In the genomic region with DNA sequence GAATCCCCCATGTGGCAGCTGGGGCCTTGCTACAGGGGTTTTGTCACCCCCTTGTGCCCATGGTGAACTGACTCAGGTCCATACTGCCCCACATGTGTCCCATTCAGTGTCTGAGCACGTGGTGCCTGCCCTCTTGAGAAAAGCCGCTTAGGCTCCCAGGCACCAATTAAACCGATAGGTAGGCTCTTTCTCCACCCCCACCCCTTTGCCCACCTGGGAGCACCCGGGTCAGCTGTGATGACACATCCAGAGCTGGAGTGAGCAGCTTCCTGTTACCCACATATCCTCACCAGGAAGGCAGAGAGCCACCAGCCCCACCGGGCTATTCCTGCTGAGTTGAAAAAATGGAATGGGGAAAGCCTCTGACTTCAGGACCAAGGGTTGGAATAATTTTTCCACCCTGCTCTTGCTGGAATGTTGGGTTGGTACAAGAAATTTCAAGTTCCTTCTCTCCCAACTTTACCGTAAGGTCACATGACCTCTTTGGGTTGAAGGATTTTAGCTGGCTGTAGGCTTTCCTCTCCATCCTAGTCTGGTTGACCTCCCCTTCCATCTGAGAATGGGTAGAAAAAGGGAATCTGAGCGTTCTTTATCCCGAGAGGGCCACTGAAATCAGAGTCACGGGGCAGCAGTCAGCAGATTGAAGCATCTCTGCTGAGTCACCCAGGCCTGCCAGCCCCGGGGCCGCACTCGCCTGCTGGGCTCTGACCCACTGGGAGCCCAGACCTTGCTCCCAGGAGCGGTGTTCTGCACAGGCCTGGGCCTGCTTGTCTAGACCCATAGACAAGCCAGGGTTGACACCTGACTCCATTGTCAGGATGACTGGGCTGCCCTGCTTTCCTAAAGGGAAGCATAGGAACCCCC, we compare ENCODE assay signal across 10 cellular contexts. TPM values are rescaled to one million over a fixed set of nuclear protein-coding genes. Genes with fewer than 3 reads are reported as not detected.
A peak's percentile ranks its signal among the peaks of the same experiment; 100 is the strongest.
DNase-seq lines count a peak whose midpoint lies in the region; ATAC-seq and TF ChIP-seq lines count a peak whose summit lies in the region.
"Had no signal": no experiment of that assay in that cellular context is flagged by ENCODE, and none has a peak within 500 bp of the region (broad histone marks: within the 10 kb centered on the region; RNA-seq: fewer than 3 reads in every experiment).

No MANE protein-coding gene starts in this region.

- H2AFZ ChIP-seq in IMR-90 (replicated peaks; ENCODE audit: low read length, poor library complexity) = peak overlapping the region; percentile 71

- no peak for TF ChIP-seq POLR2A in IMR-90 (IDR thresholded peaks at IDR 0.05; ENCODE audit: low read depth, low read length)

- peak overlapping the region; percentile 31; the same call in 1 of the 2 replicates for H2BK20ac ChIP-seq in IMR-90 (ENCODE audit: low read depth, low read length)

- CTCF ChIA-PET in IMR-90 (lab: Yijun Ruan, JAX) = interaction anchor here (0.5 to 1.9 kb wide), 4 partner anchors 13 to 67 kb away, joined by 3 to 6 read pairs (median 4); no protein-coding TSS in a partner anchor

- H3K27ac ChIP-seq in IMR-90 (ENCODE audit: insufficient read depth, low read length) (no peak overlapping the region), brain microvascular endothelial cell (peak overlapping the region; percentile 60)

- peak overlapping the region; percentile 43; the same call in 1 of the 2 replicates for H2AK5ac ChIP-seq in IMR-90 (ENCODE audit: low read depth, low read length)

- peak overlapping the region; percentile 49; the same call in 1 of the 2 replicates for H3K23ac ChIP-seq in IMR-90 (ENCODE audit: low read depth, low read length)

- peaks cover 25% of the 10 kb centered on the region for H3K4me1 ChIP-seq in IMR-90 (ENCODE audit: control insufficient read depth, insufficient read depth, low read length)

- peak overlapping the region; percentile 19 for H2BK5ac ChIP-seq in IMR-90 (ENCODE audit: low read depth, low read length, poor library complexity, severe bottlenecking)

- TF ChIP-seq CTCF in IMR-90 (conservative IDR thresholded peaks at IDR 0.05; ENCODE audit: low read depth, low read length) = no peak
- no peak for TF ChIP-seq CTCF in brain microvascular endothelial cell (IDR thresholded peaks at IDR 0.05; ENCODE audit: low read depth, low read length, missing control alignments)

- H3K18ac ChIP-seq in IMR-90 (ENCODE audit: low read depth, low read length) = peak overlapping the region; percentile 64; the same call in 1 of the 2 replicates

- ATAC-seq in IMR-90 (ENCODE audit: low read depth) = 0 out of 2 replicates have a peak, but pooled peaks have one; percentile 20

- no peak overlapping the region for H3K4me3 ChIP-seq in IMR-90 (ENCODE audit: insufficient read depth, low read depth, low read length)
- H3K4me3 ChIP-seq in brain microvascular endothelial cell (ENCODE audit: low read depth, low read length) = no peak overlapping the region

- dilution Hi-C loops in IMR-90 (cut with HindIII; ENCODE audit: low sequenced_read_pairs, unreplicated experiment) = no loop called here

- no peak overlapping the region for H3K4me2 ChIP-seq in IMR-90 (ENCODE audit: low read depth, low read length)

- no peak for TF ChIP-seq RAD21 in IMR-90 (IDR thresholded peaks at IDR 0.05; ENCODE audit: low read length)

- peak overlapping the region; percentile 81 for H2AK9ac ChIP-seq in IMR-90 (replicated peaks; ENCODE audit: low read depth, low read length, poor library complexity)

- H3K56ac ChIP-seq in IMR-90 (ENCODE audit: extremely low read depth, insufficient read depth, low read length) = no peak overlapping the region

- no peaks in the 10 kb centered on the region for H3K9me3 ChIP-seq in IMR-90 (ENCODE audit: control insufficient read depth, insufficient read depth, low read length)

- WGBS in IMR-90 (ENCODE audit: extremely low coverage in 2 of 2, insufficient read length in 1 of 2), 2 experiments = 100% methylated on average over 3 of the region's 13 CpGs; no CpG with 5 or more reads in 1 of the 2 experiments

- no TSS peak for BruUV-seq in IMR-90 (replicated peaks; lab: Mats Ljungman, UMichigan)

- DNase-seq in AG08396 (ENCODE audit: low spot score) (peak; percentile 45), IMR-90 (peak; percentile 51), brain microvascular endothelial cell (peak; percentile 79), medulla oblongata (ENCODE audit: extremely low spot score) (peak; percentile 86), hepatic stellate cell (ENCODE audit: low spot score) (no peak), NCI-H2107 treated with DMSO at 0.1 percent for 48 hours (lab: John Stamatoyannopoulos, UW; ENCODE audit: unreplicated experiment) (no peak), NCI-H1436 treated with DMSO at 0.1 percent for 48 hours (lab: John Stamatoyannopoulos, UW) (no peak)
- no peak for DNase-seq in stimulated activated CD4-positive, alpha-beta T cell treated with anti-CD3 and anti-CD28 coated beads, Interleukin-12 subunit alpha, Interleukin-12 subunit beta, amount 100 ng/mL, for 4 hours
- DNase-seq: COR-L47, nephron progenitor cell had no signal

- H3K14ac ChIP-seq in IMR-90 (replicated peaks; ENCODE audit: low read depth, low read length) = peak overlapping the region; percentile 86

- no peaks in the 10 kb centered on the region for H3K36me3 ChIP-seq in IMR-90 (ENCODE audit: control insufficient read depth, insufficient read depth, low read length)
- no peaks in the 10 kb centered on the region for H3K36me3 ChIP-seq in brain microvascular endothelial cell (replicated peaks)

- no peaks in the 10 kb centered on the region for H3K27me3 ChIP-seq in IMR-90 (ENCODE audit: control insufficient read depth, insufficient read depth, low read length)
- H3K27me3 ChIP-seq in brain microvascular endothelial cell (replicated peaks) = no peaks in the 10 kb centered on the region

- peak overlapping the region; percentile 67; the same call in 1 of the 2 replicates for H2BK120ac ChIP-seq in IMR-90 (ENCODE audit: low read depth, low read length)

- intact Hi-C loops in IMR-90 (cut with micrococcal nuclease) = no loop called here

- POLR2A ChIA-PET in IMR-90 (lab: Charles Lee; ENCODE audit: unreplicated experiment) = interaction anchor here (0.6 kb wide), 2 partner anchors 53 to 876 kb away, joined by 3 read pairs; no protein-coding TSS in a partner anchor

- in situ Hi-C loops in IMR-90 (cut with MboI; ENCODE audit: low sequenced_read_pairs) (loop anchor here (5.0 to 25.0 kb wide), 2 partner anchors 281 to 446 kb away; no protein-coding TSS in a partner anchor), brain microvascular endothelial cell (cut with HindIII; ENCODE audit: low pct_ligation_motif_present, low sequenced_read_pairs) (no loop called here)

- H3K79me1 ChIP-seq in IMR-90 (ENCODE audit: low read depth in 1 of 2, low read length in 2 of 2) = peaks cover 0 to 20% of the 10 kb centered on the region in 2 experiments; a peak in 2 of 4 replicates

- H2BK15ac ChIP-seq in IMR-90 (ENCODE audit: low read depth, low read length) = no peak overlapping the region; the same call in 2 of the 3 replicates

- peak overlapping the region; percentile 51 for H4K5ac ChIP-seq in IMR-90 (ENCODE audit: low read depth, low read length)

- no peaks in the 10 kb centered on the region for H4K20me1 ChIP-seq in IMR-90 (ENCODE audit: insufficient read depth, low read length)

- peaks cover 31% of the 10 kb centered on the region for H3K9me1 ChIP-seq in IMR-90 (ENCODE audit: insufficient read depth, low read length)

- peak overlapping the region in 1 of 2 experiments; percentile 80; a peak in 2 of 4 replicates for H4K8ac ChIP-seq in IMR-90 (ENCODE audit: low read depth in 2 of 2, low read length in 2 of 2)

- peak overlapping the region; percentile 20 for H4K91ac ChIP-seq in IMR-90 (ENCODE audit: insufficient read depth, low read depth, low read length)

- H3K4ac ChIP-seq in IMR-90 (ENCODE audit: low read depth, low read length) = peak overlapping the region; percentile 73

- H3K9ac ChIP-seq in IMR-90 (ENCODE audit: low read depth, low read length) = no peak overlapping the region

TF ChIP-seq in IMR-90, 13 proteins besides CTCF, POLR2A, EP300 and RAD21:
- TF ChIP-seq, protein P1, sequence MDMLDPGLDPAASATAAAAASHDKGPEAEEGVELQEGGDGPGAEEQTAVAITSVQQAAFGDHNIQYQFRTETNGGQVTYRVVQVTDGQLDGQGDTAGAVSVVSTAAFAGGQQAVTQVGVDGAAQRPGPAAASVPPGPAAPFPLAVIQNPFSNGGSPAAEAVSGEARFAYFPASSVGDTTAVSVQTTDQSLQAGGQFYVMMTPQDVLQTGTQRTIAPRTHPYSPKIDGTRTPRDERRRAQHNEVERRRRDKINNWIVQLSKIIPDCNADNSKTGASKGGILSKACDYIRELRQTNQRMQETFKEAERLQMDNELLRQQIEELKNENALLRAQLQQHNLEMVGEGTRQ (IDR thresholded peaks at IDR 0.05; ENCODE audit: low read depth, low read length) = peak; percentile 48; the same call in 1 of the 2 replicates
- TF ChIP-seq NFE2L2 (IDR thresholded peaks at IDR 0.05; ENCODE audit: low read depth, low read length) = peak; percentile 70; the same call in 1 of the 2 replicates
- TF ChIP-seq SMC3 (IDR thresholded peaks at IDR 0.05; ENCODE audit: low read depth, low read length) = no peak
- peak; percentile 51; the same call in 1 of the 2 replicates for TF ChIP-seq MAFK (IDR thresholded peaks at IDR 0.05; ENCODE audit: low read depth, low read length)
- no peak for TF ChIP-seq BHLHE40 (IDR thresholded peaks at IDR 0.05; ENCODE audit: low read depth, low read length)
- 0 out of 2 replicates have a peak, but pooled peaks have one; percentile 2 for TF ChIP-seq FOS (IDR thresholded peaks at IDR 0.05; ENCODE audit: low read depth, low read length)

RNA-seq across cellular contexts. Expression of a gene that starts 30.8 kb away (rescaled TPM):
- 2.0 and 2.2 TPM in 2 replicates for total RNA-seq in IMR-90 (2012; rRNA removed)
- polyA plus RNA-seq in IMR-90 (2012; rRNA removed) = 4.2 and 4.6 TPM in 2 replicates
- 4.5 and 5.0 TPM in 2 replicates for polyA plus RNA-seq in IMR-90 (2012; cell fraction: cytosol; rRNA removed)
- polyA plus RNA-seq in IMR-90 (2012; cell fraction: nucleus; rRNA removed; ENCODE audit: low replicate concordance) = 4.4 and 7.7 TPM in 2 replicates

RNA-seq across cellular contexts. Expression of a gene that starts 47.0 kb away (rescaled TPM):
- total RNA-seq in IMR-90 (2012; rRNA removed) = 18.3 and 19.2 TPM in 2 replicates
- 7.2 and 8.0 TPM in 2 replicates for polyA plus RNA-seq in IMR-90 (2012; rRNA removed)
- 2.9 and 3.2 TPM in 2 replicates for polyA plus RNA-seq in IMR-90 (2012; cell fraction: cytosol; rRNA removed)
- 1.8 and 5.1 TPM in 2 replicates for polyA plus RNA-seq in IMR-90 (2012; cell fraction: nucleus; rRNA removed; ENCODE audit: low replicate concordance)

Comparison
In these comparisons a context has a peak if more than half of its experiments do, and no peak if none do; other contexts are left out.
1. DNase-seq: peak in AG08396 (single experiment), IMR-90 (single experiment), brain microvascular endothelial cell (single experiment) and medulla oblongata (single experiment); none in hepatic stellate cell (single experiment), NCI-H2107 treated with DMSO at 0.1 percent for 48 hours (single experiment), stimulated activated CD4-positive, alpha-beta T cell treated with anti-CD3 and anti-CD28 coated beads, Interleukin-12 subunit alpha, Interleukin-12 subunit beta, amount 100 ng/mL, for 4 hours (single experiment) and NCI-H1436 treated with DMSO at 0.1 percent for 48 hours (single experiment).